Comparison of ENCODE assay signal across 8 cellular contexts in the genomic region with DNA sequence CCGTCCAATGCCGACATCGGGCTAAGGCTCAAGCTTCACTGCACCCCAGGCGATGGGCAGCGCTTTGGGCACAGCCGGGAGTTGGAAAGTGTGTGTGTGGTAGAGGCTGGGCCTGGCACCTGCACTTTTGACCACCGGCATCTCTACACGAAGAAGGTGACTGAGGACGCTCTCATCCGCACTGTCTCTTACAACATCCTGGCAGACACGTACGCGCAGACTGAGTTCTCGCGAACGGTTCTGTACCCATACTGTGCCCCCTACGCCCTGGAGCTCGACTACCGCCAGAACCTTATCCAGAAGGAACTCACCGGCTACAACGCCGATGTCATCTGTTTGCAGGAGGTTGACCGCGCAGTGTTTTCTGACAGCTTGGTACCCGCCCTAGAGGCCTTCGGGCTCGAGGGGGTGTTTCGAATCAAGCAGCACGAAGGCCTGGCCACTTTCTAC. TPM values are rescaled to one million over a fixed set of nuclear protein-coding genes. Genes with fewer than 3 reads are reported as not detected.
DNase-seq lines count a peak whose midpoint lies in the region; ATAC-seq, FAIRE-seq and TF ChIP-seq lines count a peak whose summit lies in the region.

No MANE protein-coding gene starts in this region.

- in situ Hi-C loops in K562 (cut with MboI), result no loop called here

- H3K4me2 ChIP-seq in K562 (ENCODE audit: insufficient read depth, low read length), result peak overlapping the region; percentile 94

- peaks cover 6% of the 10 kb centered on the region for H3K9me3 ChIP-seq in K562 (replicated peaks; ENCODE audit: control insufficient read depth, insufficient read depth, low read depth, low read length)

- peak; percentile 8 for ATAC-seq in HG02759 (IDR thresholded peaks at IDR 0.05; ENCODE audit: unreplicated experiment)
- peak; percentile 38 to 44 (median 42) for ATAC-seq in T-cell (replicated peaks in 1 of 4)
- peak; percentile 69 for ATAC-seq in K562
- peak; percentile 28 for ATAC-seq in left colon
- ATAC-seq in HG02610 (IDR thresholded peaks at IDR 0.05; ENCODE audit: unreplicated experiment), result no peak

- peaks cover 16% of the 10 kb centered on the region for H3K36me3 Mint-ChIP-seq in T-cell

- no peak overlapping the region for H2AFZ ChIP-seq in K562 (ENCODE audit: low read depth, low read length)

- H3K27me3 Mint-ChIP-seq in T-cell, result no peaks in the 10 kb centered on the region

- TF ChIP-seq RAD21 in K562 (CRISPR knock-in tag; conservative IDR thresholded peaks at IDR 0.05 in 1 of 2, IDR thresholded peaks at IDR 0.05 in 1 of 2), result no peak

- peak overlapping the region; percentile 99 for H3K27ac ChIP-seq in K562 (ENCODE audit: extremely low read depth, low read depth, low read length)

- H3K9ac ChIP-seq in K562 (ENCODE audit: insufficient read depth in 1 of 2, low read depth in 2 of 2, low read length in 2 of 2), result peak overlapping the region; percentile 91 to 98

- TF ChIP-seq EP300 in K562 (IDR thresholded peaks at IDR 0.05; ENCODE audit: low read length), result no peak

- DNase-seq in EL, result peak; percentile 57
- peak in 32 of 34 experiments; percentile 7 to 46 (median 24) for DNase-seq in T-cell
- peak; percentile 14 to 55 (median 26) for DNase-seq in K562 (ENCODE audit: extremely low read depth in 1 of 4, low spot score in 3 of 4)
- DNase-seq in left colon, result peak in 1 of 2 donors; percentile 30
- peak; percentile 4 for DNase-seq in stimulated activated CD8-positive, alpha-beta memory T cell treated with anti-CD3 and anti-CD28 coated beads, Interleukin-12 subunit alpha, Interleukin-12 subunit beta, amount 100 ng/mL, for 4 hours (ENCODE audit: low read depth)
- DNase-seq in DMS79 (lab: John Stamatoyannopoulos, UW), result no peak

- no peak for TF ChIP-seq POLR2A in K562 (conservative IDR thresholded peaks at IDR 0.05)

- peaks cover 50% of the 10 kb centered on the region for H3K79me2 ChIP-seq in K562 (ENCODE audit: control insufficient read depth, insufficient read depth, low read length)

- POLR2A ChIA-PET in T-cell (lab: Charles Lee), result interaction anchor here (0.6 to 5.4 kb wide), 5 partner anchors 9 to 270 kb away, joined by 3 to 47 read pairs (median 5); a partner anchor contains a TSS
- POLR2A ChIA-PET in K562 (lab: Yijun Ruan, JAX), result interaction anchor here (0.6 to 2.0 kb wide), 7 partner anchors 9 to 379 kb away, joined by 3 to 7 read pairs (median 3); a partner anchor contains a TSS

- BruUV-seq in K562 (replicated peaks; lab: Mats Ljungman, UMichigan), result no TSS peak

- no peaks in the 10 kb centered on the region for H3K27me3 ChIP-seq in K562 (ENCODE audit: control insufficient read depth in 2 of 2, insufficient read depth in 2 of 2, low read length in 2 of 2)

- FAIRE-seq in K562 (lab: Jason Lieb, UNC), result peak; percentile 23

- H3K4me1 Mint-ChIP-seq in T-cell, result peaks cover 49 to 53% (median 50%) of the 10 kb centered on the region in 3 donors

- intact Hi-C loops in K562 (cut with micrococcal nuclease) (loop anchor here (2.0 kb wide), 1 partner anchor 40 kb away; a partner anchor contains a TSS), left colon (cut with DNase I, micrococcal nuclease) (no loop called here)

- peaks cover 10 to 26% of the 10 kb centered on the region in 2 experiments; a peak in 4 of 5 replicates for H3K4me1 ChIP-seq in K562 (replicated peaks in 1 of 2; ENCODE audit: control insufficient read depth in 2 of 2, insufficient read depth in 2 of 2, low read length in 2 of 2)

- peaks cover 27% of the 10 kb centered on the region for H3K36me3 ChIP-seq in K562 (ENCODE audit: control insufficient read depth, insufficient read depth, low read length)

- no peaks in the 10 kb centered on the region for H3K9me1 ChIP-seq in K562 (ENCODE audit: control insufficient read depth, insufficient read depth, low read length)

- CTCF ChIA-PET in T-cell (lab: Charles Lee) (interaction anchor here in 1 of 2 donors (1.4 to 2.5 kb wide), 2 partner anchors 24 to 40 kb away, joined by 3 to 6 read pairs; a partner anchor contains a TSS), K562 (lab: Yijun Ruan, JAX; ENCODE audit: low intra/inter-chr PET ratio) (no interaction called here)

- WGBS in K562 (ENCODE audit: insufficient coverage, low coverage, missing lambda C conversion rate), result 0% methylated on average over 19 of the region's 29 CpGs

- H3K9me3 Mint-ChIP-seq in T-cell, result no peaks in the 10 kb centered on the region

- H3K4me3 ChIP-seq in K562, result peak overlapping the region; percentile 70

- H3K27ac Mint-ChIP-seq in T-cell, result peak overlapping the region; percentile 99

- H3K4me3 Mint-ChIP-seq in T-cell, result peak overlapping the region; percentile 86 to 90 (median 87)

- H4K20me1 ChIP-seq in K562 (replicated peaks; ENCODE audit: control insufficient read depth, insufficient read depth, low read length), result 0 out of 2 replicates have a peak, but pooled peaks cover 6% of the 10 kb centered on the region

- no peak for TF ChIP-seq CTCF in K562 (IDR thresholded peaks at IDR 0.05 in 2 of 3, conservative IDR thresholded peaks at IDR 0.05 in 1 of 3; ENCODE audit: insufficient read depth in 2 of 3, low read depth in 1 of 3, low read length in 3 of 3)

TF ChIP-seq in K562, 482 proteins besides CTCF, POLR2A, EP300 and RAD21 (continues in another document):
- TF ChIP-seq ATF1 (CRISPR knock-in tag; IDR thresholded peaks at IDR 0.05) (no peak), ATF1 (tag; IDR thresholded peaks at IDR 0.05) (no peak), RHOXF2B (CRISPR knock-in tag; conservative IDR thresholded peaks at IDR 0.05) (no peak)

RNA-seq across cellular contexts. Expression of a gene that starts 1.0 kb away (rescaled TPM):
- 10 to 100 TPM; 23.0 to 32.5 (median 26.7) TPM for total RNA-seq in T-cell
- 14.4 and 19.3 TPM in 2 replicates for total RNA-seq in K562 (2011; cell fraction: chromatin; rRNA removed; ENCODE audit: low replicate concordance)
- total RNA-seq in K562 (2011; cell fraction: nucleolus; rRNA removed), result 14.3 and 16.8 TPM in 2 replicates
- total RNA-seq in K562 (2011; cell fraction: nucleoplasm; rRNA removed), result 14.1 and 18.1 TPM in 2 replicates
- 11.0 and 15.7 TPM in 2 replicates for total RNA-seq in K562 (2014; rRNA removed)
- total RNA-seq in K562 (2014; rRNA removed; fragmentation: Illumina TruSeq; extraction: Trizol), result 9.0 and 9.2 TPM in 2 replicates
- total RNA-seq in K562 (2015; rRNA removed; fragmentation: Illumina TruSeq; extraction: Trizol), result 9.3 and 10.4 TPM in 2 replicates
- total RNA-seq in K562 (2021), result 19.9 and 20.5 TPM in 2 replicates
- 10.2 and 10.4 TPM in 2 replicates for polyA plus RNA-seq in K562 (2011; rRNA removed)
- polyA plus RNA-seq in K562 (2011; cell fraction: cytosol; rRNA removed), result 9.9 and 17.4 TPM in 2 replicates
- 5.6 and 8.0 TPM in 2 replicates for polyA plus RNA-seq in K562 (2011; cell fraction: nucleus; rRNA removed)
- polyA plus RNA-seq in K562 (2012), result 9.1 and 9.3 TPM in 2 replicates
- 7.8 and 9.3 TPM in 2 replicates for polyA plus RNA-seq in K562 (2014; fragmentation: Illumina TruSeq; extraction: Trizol)
- 1 to 10 TPM; 2.1 to 8.0 TPM for polyA plus RNA-seq in K562 (2014; fragmentation: Nextera tagmentation; extraction: Ambion mirVana)
- polyA plus RNA-seq in K562 (2014; rRNA removed), result 8.5 and 10.0 TPM in 2 replicates
- 20.0 and 22.5 TPM in 2 replicates for polyA minus RNA-seq in K562 (2011; rRNA and poly(A)+ RNA removed)
- 20.6 and 21.3 TPM in 2 replicates for polyA minus RNA-seq in K562 (2011; cell fraction: cytosol; rRNA and poly(A)+ RNA removed)
- polyA minus RNA-seq in K562 (2011; cell fraction: nucleus; rRNA and poly(A)+ RNA removed), result 10.1 and 15.4 TPM in 2 replicates
- 10 to 100 TPM; 19.8 to 24.6 TPM for total RNA-seq in left colon

RNA-seq across cellular contexts. Expression of a gene that starts 13.0 kb away (rescaled TPM):
- total RNA-seq in T-cell, result under 1 TPM; 0.12 to 0.39 (median 0.25) TPM
- total RNA-seq in K562 (2011; cell fraction: chromatin; rRNA removed; ENCODE audit: low replicate concordance), result 0.07 and 0.37 TPM in 2 replicates
- 0.17 TPM in 1 of 2 replicates, not detected in the other for total RNA-seq in K562 (2011; cell fraction: nucleolus; rRNA removed)
- total RNA-seq in K562 (2011; cell fraction: nucleoplasm; rRNA removed), result 0.07 and 0.08 TPM in 2 replicates
- total RNA-seq in K562 (2014; rRNA removed), result not detected in 2 replicates
- total RNA-seq in K562 (2014; rRNA removed; fragmentation: Illumina TruSeq; extraction: Trizol), result 0.03 and 0.04 TPM in 2 replicates
- total RNA-seq in K562 (2015; rRNA removed; fragmentation: Illumina TruSeq; extraction: Trizol), result 0.04 TPM in 1 of 2 replicates, not detected in the other
- total RNA-seq in K562 (2021), result not detected in 2 replicates
- polyA plus RNA-seq in K562 (2011; rRNA removed), result 0.01 and 0.03 TPM in 2 replicates
- polyA plus RNA-seq in K562 (2011; cell fraction: cytosol; rRNA removed), result under 0.01 TPM in 1 of 2 replicates, not detected in the other
- polyA plus RNA-seq in K562 (2011; cell fraction: nucleus; rRNA removed), result 0.01 TPM in 1 of 2 replicates, not detected in the other
- 0.07 and 0.36 TPM in 2 replicates for polyA plus RNA-seq in K562 (2012)
- polyA plus RNA-seq in K562 (2014; fragmentation: Illumina TruSeq; extraction: Trizol), result 0.01 TPM in 1 of 2 replicates, not detected in the other
- not detected for polyA plus RNA-seq in K562 (2014; fragmentation: Nextera tagmentation; extraction: Ambion mirVana)
- polyA plus RNA-seq in K562 (2014; rRNA removed), result 0.01 TPM in 1 of 2 replicates, not detected in the other
- 0.06 and 0.11 TPM in 2 replicates for polyA minus RNA-seq in K562 (2011; rRNA and poly(A)+ RNA removed)
- not detected in 2 replicates for polyA minus RNA-seq in K562 (2011; cell fraction: cytosol; rRNA and poly(A)+ RNA removed)
- polyA minus RNA-seq in K562 (2011; cell fraction: nucleus; rRNA and poly(A)+ RNA removed), result under 0.01 and 0.13 TPM in 2 replicates
- total RNA-seq in left colon, result under 1 TPM; 0.09 to 0.17 TPM

RNA-seq across cellular contexts. Expression of a gene that starts 40.0 kb away (rescaled TPM):
- total RNA-seq in T-cell (10 to 100 TPM; 44.7 to 71.5 (median 47.3) TPM), K562 (2014; rRNA removed) (41.1 and 59.1 TPM in 2 replicates), K562 (2014; rRNA removed; fragmentation: Illumina TruSeq; extraction: Trizol) (83.8 and 93.5 TPM in 2 replicates), K562 (2015; rRNA removed; fragmentation: Illumina TruSeq; extraction: Trizol) (72.2 and 72.4 TPM in 2 replicates), K562 (2021) (65.1 and 70.4 TPM in 2 replicates), left colon (100 to 1,000 TPM; 148 to 159 TPM)
- total RNA-seq in K562 (2011; cell fraction: chromatin; rRNA removed; ENCODE audit: low replicate concordance), result 45.0 and 68.9 TPM in 2 replicates
- total RNA-seq in K562 (2011; cell fraction: nucleolus; rRNA removed), result 61.5 and 90.7 TPM in 2 replicates
- 64.5 and 107 TPM in 2 replicates for total RNA-seq in K562 (2011; cell fraction: nucleoplasm; rRNA removed)
- polyA plus RNA-seq in K562 (2011; rRNA removed) (151 and 172 TPM in 2 replicates), K562 (2014; fragmentation: Illumina TruSeq; extraction: Trizol) (114 and 142 TPM in 2 replicates), K562 (2014; fragmentation: Nextera tagmentation; extraction: Ambion mirVana) (100 to 1,000 TPM; 226 to 273 TPM), K562 (2014; rRNA removed) (82.0 and 95.2 TPM in 2 replicates)
- polyA plus RNA-seq in K562 (2011; cell fraction: cytosol; rRNA removed), result 115 and 117 TPM in 2 replicates
- polyA plus RNA-seq in K562 (2011; cell fraction: nucleus; rRNA removed), result 84.7 TPM in 2 replicates
- 87.8 and 109 TPM in 2 replicates for polyA plus RNA-seq in K562 (2012)
- 98.6 and 98.8 TPM in 2 replicates for polyA minus RNA-seq in K562 (2011; rRNA and poly(A)+ RNA removed)
- 39.0 and 55.6 TPM in 2 replicates for polyA minus RNA-seq in K562 (2011; cell fraction: cytosol; rRNA and poly(A)+ RNA removed)
- 47.4 and 61.6 TPM in 2 replicates for polyA minus RNA-seq in K562 (2011; cell fraction: nucleus; rRNA and poly(A)+ RNA removed)
